ENCODE assay signal across 11 cellular contexts in the genomic region with DNA sequence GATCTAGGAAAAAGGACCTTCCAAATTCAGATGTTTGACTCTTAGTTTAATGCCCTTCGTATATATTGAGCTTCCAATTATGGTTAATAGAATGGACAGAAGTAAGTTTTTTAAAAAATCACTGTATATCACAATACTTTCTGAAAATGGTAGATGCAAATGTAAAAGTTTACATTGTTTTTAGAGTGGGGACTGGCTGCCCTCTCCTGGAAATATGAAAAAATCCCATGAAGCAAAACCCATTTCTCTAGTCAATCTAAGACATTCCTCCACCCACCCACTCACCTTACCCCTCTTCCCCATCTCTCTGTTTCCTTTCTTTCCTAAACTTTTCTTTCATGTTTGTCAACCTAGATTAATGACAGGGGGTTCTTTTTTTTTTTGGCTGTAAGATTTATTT.
A peak's percentile ranks its signal among the peaks of the same experiment; 100 is the strongest.
DNase-seq lines count a peak whose midpoint lies in the region; ATAC-seq, FAIRE-seq and TF ChIP-seq lines count a peak whose summit lies in the region.
"Had no signal": no experiment of that assay in that cellular context is flagged by ENCODE, and none has a peak within 500 bp of the region (broad histone marks: within the 10 kb centered on the region; RNA-seq: fewer than 3 reads in every experiment).

No MANE protein-coding gene starts in this region.

- no peak overlapping the region for H3K9ac ChIP-seq in endothelial cell of umbilical vein (replicated peaks; ENCODE audit: extremely low read depth, insufficient read depth, low read length)

- no peaks in the 10 kb centered on the region for H3K27me3 Mint-ChIP-seq in T-helper 17 cell

- H3K36me3 ChIP-seq in GM06990 (ENCODE audit: control insufficient read depth, insufficient read depth, low read length) = no peaks in the 10 kb centered on the region
- H3K36me3 ChIP-seq in endothelial cell of umbilical vein (ENCODE audit: control insufficient read depth in 2 of 2, extremely low read depth in 1 of 2, insufficient read depth in 2 of 2, low read length in 2 of 2) = no peaks in the 10 kb centered on the region
- H3K36me3 ChIP-seq in psoas muscle (ENCODE audit: insufficient read depth in 1 of 2, low read depth in 1 of 2) = no peaks in the 10 kb centered on the region
- H3K36me3 ChIP-seq: HAP-1 had no signal

- H3K4me3 ChIP-seq in GM06990 (replicated peaks; ENCODE audit: low read depth, low read length) (no peak overlapping the region), endothelial cell of umbilical vein (replicated peaks in 1 of 3; ENCODE audit: insufficient read depth in 1 of 3, low read depth in 1 of 3, low read length in 3 of 3) (no peak overlapping the region), psoas muscle (no peak overlapping the region)
- H3K4me3 ChIP-seq: HAP-1 had no signal

- no peak overlapping the region for H3K4me2 ChIP-seq in endothelial cell of umbilical vein (ENCODE audit: insufficient read depth, low read length)

- dilution Hi-C loops in endothelial cell of umbilical vein (cut with MboI; ENCODE audit: extremely low pct_ligation_motif_present, low sequenced_read_pairs) = no loop called here

- 27 to 82% (median 62%) methylated on average over 1 of the region's 1 CpG for WGBS in psoas muscle, 3 donors

- H3K36me3 Mint-ChIP-seq in T-helper 17 cell (ENCODE audit: low read depth) = no peaks in the 10 kb centered on the region

- ATAC-seq in psoas muscle (no peak), T-helper 17 cell (no peak)

- H3K9me3 ChIP-seq in endothelial cell of umbilical vein (replicated peaks; ENCODE audit: control insufficient read depth, insufficient read depth, low read length) = no peaks in the 10 kb centered on the region
- no peaks in the 10 kb centered on the region for H3K9me3 ChIP-seq in psoas muscle
- no peaks in the 10 kb centered on the region for H3K9me3 ChIP-seq in T-helper 17 cell (ENCODE audit: control insufficient read depth, low read length, poor library complexity, severe bottlenecking)
- H3K9me3 ChIP-seq: HAP-1 had no signal

- no peaks in the 10 kb centered on the region for H3K9me1 ChIP-seq in endothelial cell of umbilical vein (replicated peaks; ENCODE audit: control insufficient read depth, extremely low read depth, insufficient read depth, low read length)

- H4K20me1 ChIP-seq in endothelial cell of umbilical vein (replicated peaks; ENCODE audit: control insufficient read depth, extremely low read depth, insufficient read depth, low read length) = no peaks in the 10 kb centered on the region

- H3K27me3 ChIP-seq in GM06990 (replicated peaks; ENCODE audit: control insufficient read depth, insufficient read depth, low read length) (no peaks in the 10 kb centered on the region), endothelial cell of umbilical vein (ENCODE audit: control insufficient read depth in 2 of 2, insufficient read depth in 2 of 2, low read length in 2 of 2) (no peaks in the 10 kb centered on the region), psoas muscle (ENCODE audit: insufficient read depth in 3 of 3, low read length in 2 of 3) (peaks cover 0 to 3% (median 0%) of the 10 kb centered on the region in 3 donors)

- no peak overlapping the region for H3K4me3 Mint-ChIP-seq in T-helper 17 cell

- H3K4me1 Mint-ChIP-seq in T-helper 17 cell = no peaks in the 10 kb centered on the region

- intact Hi-C loops in endothelial cell of umbilical vein (cut with micrococcal nuclease) = loop anchor here (1.0 to 10.0 kb wide), 5 partner anchors 150 to 1174 kb away; a partner anchor contains a TSS
- intact Hi-C loops in psoas muscle (cut with DNase I) = loop anchor here (5.0 to 10.0 kb wide), 3 partner anchors 134 to 389 kb away; a partner anchor contains a TSS

- POLR2A ChIA-PET in endothelial cell of umbilical vein (lab: Charles Lee) = no interaction called here

- no peaks in the 10 kb centered on the region for H3K4me1 ChIP-seq in endothelial cell of umbilical vein (ENCODE audit: control insufficient read depth, extremely low read depth, insufficient read depth, low read length)
- no peaks in the 10 kb centered on the region for H3K4me1 ChIP-seq in psoas muscle
- H3K4me1 ChIP-seq: HAP-1 had no signal

- H3K27ac Mint-ChIP-seq in T-helper 17 cell = no peak overlapping the region

- no peak overlapping the region for H2AFZ ChIP-seq in endothelial cell of umbilical vein (ENCODE audit: low read depth, low read length)

- H3K27ac ChIP-seq in endothelial cell of umbilical vein (ENCODE audit: insufficient read depth, low read depth, low read length) = no peak overlapping the region
- H3K27ac ChIP-seq in psoas muscle = no peak overlapping the region

- CTCF ChIA-PET in endothelial cell of umbilical vein (lab: Charles Lee) = interaction anchor here (0.7 to 1.6 kb wide), 9 partner anchors 11 to 1170 kb away, joined by 3 to 21 read pairs (median 3); no protein-coding TSS in a partner anchor

- no TSS peak for BruUV-seq in endothelial cell of umbilical vein (replicated peaks; lab: Mats Ljungman, UMichigan)

- TF ChIP-seq POLR2A in endothelial cell of umbilical vein (IDR thresholded peaks at IDR 0.05; ENCODE audit: low read depth, low read length) = no peak

- no peak for FAIRE-seq in endothelial cell of umbilical vein (lab: Jason Lieb, UNC)

- DNase-seq in GM06990 (ENCODE audit: extremely low read depth, insufficient read length) (no peak), NCI-H69 (lab: John Stamatoyannopoulos, UW) (peak; percentile 2), endothelial cell of umbilical vein (ENCODE audit: low read depth, low spot score) (peak; percentile 24), psoas muscle (no peak), SKM-1 treated with dmso at 0.1 percent for 144 hours (lab: John Stamatoyannopoulos, UW; ENCODE audit: unreplicated experiment) (no peak), iPS-NIHi11 (ENCODE audit: low spot score) (no peak), T-helper 17 cell (no peak), NCI-H1694 treated with DMSO at 0.1 percent for 48 hours (lab: John Stamatoyannopoulos, UW) (no peak)
- DNase-seq: activated gamma-delta T cell treated with Interleukin-2 at 50 U/mL for 16 hours, NCI-H2227 treated with DMSO at 0.1 percent for 48 hours had no signal

- TF ChIP-seq CTCF in GM06990 (IDR thresholded peaks at IDR 0.05; ENCODE audit: insufficient read depth, low read length, poor library complexity, severe bottlenecking) (peak; percentile 27), endothelial cell of umbilical vein (IDR thresholded peaks at IDR 0.05; ENCODE audit: extremely low read depth in 1 of 2, insufficient read depth in 1 of 2, low read depth in 1 of 2, low read length in 2 of 2) (no peak), psoas muscle (IDR thresholded peaks at IDR 0.05) (peak; percentile 24)

- H3K79me2 ChIP-seq in endothelial cell of umbilical vein (ENCODE audit: control insufficient read depth, insufficient read depth, low read length) = no peaks in the 10 kb centered on the region

TF ChIP-seq in endothelial cell of umbilical vein, 7 proteins besides CTCF, POLR2A, EP300 and RAD21:
- TF ChIP-seq EZH2 (IDR thresholded peaks at IDR 0.05; ENCODE audit: borderline replicate concordance, low read depth, low read length, severe bottlenecking) (no peak), POLR2AphosphoS5 (IDR thresholded peaks at IDR 0.05; ENCODE audit: insufficient read depth, low read depth, low read length) (no peak), MYC (IDR thresholded peaks at IDR 0.05; ENCODE audit: low read depth, low read length) (no peak), JUN (IDR thresholded peaks at IDR 0.05; ENCODE audit: borderline replicate concordance, insufficient read depth, insufficient read length, low read depth) (no peak), GATA2 (IDR thresholded peaks at IDR 0.05; ENCODE audit: insufficient read depth, insufficient read length, low read depth, low read length) (no peak), FOS (IDR thresholded peaks at IDR 0.05; ENCODE audit: borderline replicate concordance, insufficient read depth, low read length) (no peak)
- TF ChIP-seq, protein P1, sequence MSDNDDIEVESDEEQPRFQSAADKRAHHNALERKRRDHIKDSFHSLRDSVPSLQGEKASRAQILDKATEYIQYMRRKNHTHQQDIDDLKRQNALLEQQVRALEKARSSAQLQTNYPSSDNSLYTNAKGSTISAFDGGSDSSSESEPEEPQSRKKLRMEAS (IDR thresholded peaks at IDR 0.05; ENCODE audit: insufficient read depth, insufficient read length) = no peak

Comparison
In these comparisons a context has a peak if more than half of its experiments do, and no peak if none do; other contexts are left out.
1. DNase-seq: peak in NCI-H69 (single experiment) and endothelial cell of umbilical vein (single experiment); none in GM06990 (single experiment), psoas muscle (0 of 2), SKM-1 treated with dmso at 0.1 percent for 144 hours (single experiment), iPS-NIHi11 (single experiment), T-helper 17 cell (0 of 3) and NCI-H1694 treated with DMSO at 0.1 percent for 48 hours (single experiment).
2. CTCF ChIP-seq: peak in GM06990 (single experiment) and psoas muscle (single experiment); none in endothelial cell of umbilical vein (0 of 2).